27 cellular contexts compared by ENCODE assay signal in genomic region chr19:29448046-29448445, GRCh38.
"Had no signal": no experiment of that assay in that cellular context is flagged by ENCODE, and none has a peak within 500 bp of the region (broad histone marks: within the 10 kb centered on the region; RNA-seq: fewer than 3 reads in every experiment).

No MANE protein-coding gene starts in this region.

- H3K9me3 ChIP-seq: SJCRH30 had no signal

- H3K36me3 ChIP-seq: SJCRH30, WERI-Rb-1 had no signal

- ATAC-seq: activated naive CD8-positive, alpha-beta T cell treated with anti-CD3 and anti-CD28 coated beads, Interleukin-2, amount 50 U/mL, for 24 hours; Panc1 had no signal

- DNase-seq: activated CD4-positive, alpha-beta T cell treated with anti-CD3 and anti-CD28 coated beads for 1 hour; activated CD4-positive, alpha-beta T cell treated with anti-CD3 and anti-CD28 coated beads, Interleukin-2, amount 10 ng/mL, durations not matched to agents 7 days and 5 days; activated CD4-positive, alpha-beta T cell treated with anti-CD3 and anti-CD28 coated beads, Interleukin-2, amount 50 U/mL, for 48 hours; activated CD4-positive, CD25-positive, alpha-beta regulatory T cell; activated CD8-positive, alpha-beta memory T cell treated with anti-CD3 and anti-CD28 coated beads for 24 hours; activated gamma-delta T cell treated with Interleukin-2 at 50 U/mL for 16 hours; activated naive CD4-positive, alpha-beta T cell treated with anti-CD3 and anti-CD28 coated beads for 36 hours; activated naive CD8-positive, alpha-beta T cell treated with anti-CD3 and anti-CD28 coated beads, Interleukin-2, amount 50 U/mL, for 24 hours; activated T-cell treated with anti-CD3 and anti-CD28 coated beads, Interleukin-2, amount 50 U/mL, for 24 hours; anterior cingulate cortex; caudate nucleus; cerebellar nuclear complex; Karpas-422; KBM-7; NCI-H1048; NCI-H1105 treated with DMSO at 0.1 percent for 48 hours; NCI-H1436; NCI-H1694; NCI-H2029; NCI-H345; NCI-H524 treated with DMSO at 0.1 percent for 48 hours; SHP77; SJCRH30; T1000; WERI-Rb-1 had no signal

- H3K4me1 ChIP-seq: SJCRH30 had no signal

- H3K4me3 ChIP-seq: SJCRH30, SK-N-MC had no signal

- H3K27ac ChIP-seq: SJCRH30, SK-N-MC, WERI-Rb-1 had no signal
